In the genomic region with DNA sequence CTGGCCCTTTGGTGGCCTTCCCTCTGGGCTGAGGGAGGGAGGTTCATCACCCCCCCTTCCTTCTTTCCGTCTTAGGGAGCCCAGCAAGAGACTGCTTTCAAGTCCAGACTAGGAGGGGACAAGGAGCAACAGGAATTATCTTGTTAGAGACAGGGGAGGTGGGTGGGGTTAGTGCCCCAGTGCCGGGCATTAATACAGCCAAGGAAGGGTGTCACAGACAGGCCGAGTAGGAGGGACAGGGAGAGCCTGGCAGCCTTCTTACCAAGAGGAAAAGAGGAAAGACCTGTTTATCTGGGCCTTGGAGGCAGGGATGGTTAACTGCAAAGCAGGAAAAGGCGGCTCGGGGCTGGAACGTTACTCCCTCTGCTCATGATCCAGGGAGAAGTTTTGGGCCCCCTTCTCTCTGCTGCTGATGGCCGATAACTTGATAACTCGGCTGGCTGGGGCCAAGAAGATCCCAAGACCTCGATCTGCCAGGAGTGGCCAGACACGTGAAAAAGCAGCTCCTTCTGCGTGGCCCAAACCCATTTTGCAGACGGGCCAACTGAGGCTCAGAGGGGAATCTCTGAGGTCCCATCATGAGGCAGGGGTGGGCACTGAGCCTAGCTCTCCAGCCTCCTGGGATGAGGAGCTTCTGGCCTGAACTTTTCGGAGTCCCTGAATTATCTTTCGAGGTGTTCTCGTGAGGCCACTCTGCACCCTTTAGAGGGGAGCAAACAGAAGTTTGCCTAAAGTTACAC, we compare ENCODE assay signal across 30 cellular contexts.
DNase-seq lines count a peak whose midpoint lies in the region; ATAC-seq and TF ChIP-seq lines count a peak whose summit lies in the region.
"Had no signal": no experiment of that assay in that cellular context is flagged by ENCODE, and none has a peak within 500 bp of the region (broad histone marks: within the 10 kb centered on the region; RNA-seq: fewer than 3 reads in every experiment).

No MANE protein-coding gene starts in this region.

- H3K27ac ChIP-seq in VCaP (peak overlapping the region; percentile 74), gastroesophageal sphincter (no peak overlapping the region)
- H3K27ac ChIP-seq: sigmoid colon, uterus had no signal

- no peaks in the 10 kb centered on the region for H3K4me1 ChIP-seq in gastroesophageal sphincter
- H3K4me1 ChIP-seq: sigmoid colon, uterus had no signal

- DNase-seq in DMS53 (lab: John Stamatoyannopoulos, UW) (peak; percentile 15), DMS53 treated with DMSO at 0.1 percent for 48 hours (lab: John Stamatoyannopoulos, UW; ENCODE audit: unreplicated experiment) (no peak), glutamatergic neuron (no peak), type B pancreatic cell (ENCODE audit: extremely low spot score, unreplicated experiment) (no peak), medulla oblongata (ENCODE audit: extremely low spot score) (no peak), NCI-H345 (lab: John Stamatoyannopoulos, UW) (no peak)
- DNase-seq: 8988T; activated CD4-positive, alpha-beta T cell treated with anti-CD3 and anti-CD28 coated beads for 48 hours; activated effector memory CD4-positive, alpha-beta T cell treated with anti-CD3 and anti-CD28 coated beads, Interleukin-2, amount 50 U/mL, for 16 hours; activated naive CD8-positive, alpha-beta T cell treated with anti-CD3 and anti-CD28 coated beads, Interleukin-2, amount 10 ng/mL, durations not matched to agents 7 days and 5 days; activated T-cell treated with anti-CD3 and anti-CD28 coated beads, Interleukin-2, amount 50 U/mL, for 1 hour; CD4-positive, CD25-positive, alpha-beta regulatory T cell; cerebellar nuclear complex; dorsolateral prefrontal cortex; GOT3; head of caudate nucleus; NCI-H1417; NCI-H2081; NCI-H82; posterior cingulate gyrus; sigmoid colon; SK-N-SH; stimulated activated CD4-positive, alpha-beta T cell treated with anti-CD3 and anti-CD28 coated beads, Interleukin-4, amount 100 ng/mL, for 4 hours; T-helper 2 cell; uterus had no signal

- peaks cover 19% of the 10 kb centered on the region for H3K27me3 Mint-ChIP-seq in glutamatergic neuron (ENCODE audit: unreplicated experiment)
- H3K27me3 Mint-ChIP-seq in type B pancreatic cell: no peaks in the 10 kb centered on the region
- H3K27me3 Mint-ChIP-seq: activated naive CD8-positive, alpha-beta T cell treated with anti-CD3 and anti-CD28 coated beads, Interleukin-2, amount 10 ng/mL, durations not matched to agents 7 days and 5 days; CD4-positive, CD25-positive, alpha-beta regulatory T cell had no signal

- no peak overlapping the region for H3K4me3 ChIP-seq in gastroesophageal sphincter
- H3K4me3 ChIP-seq: dorsolateral prefrontal cortex, GM12878, lung, sigmoid colon, uterus had no signal

- peaks cover 0 to 96% of the 10 kb centered on the region in 2 donors for H3K36me3 ChIP-seq in gastroesophageal sphincter
- H3K36me3 ChIP-seq: uterus had no signal

- TF ChIP-seq CTCF in VCaP (conservative IDR thresholded peaks at IDR 0.05): no peak
- TF ChIP-seq CTCF in glutamatergic neuron (IDR thresholded peaks at IDR 0.05; ENCODE audit: partially characterized antibody, unreplicated experiment): no peak
- TF ChIP-seq CTCF in type B pancreatic cell (conservative IDR thresholded peaks at IDR 0.05): no peak
- no peak for TF ChIP-seq CTCF in gastroesophageal sphincter (IDR thresholded peaks at IDR 0.05)

- H3K36me3 Mint-ChIP-seq in glutamatergic neuron (ENCODE audit: unreplicated experiment) (peaks cover 5% of the 10 kb centered on the region), type B pancreatic cell (peaks cover 13% of the 10 kb centered on the region)
- H3K36me3 Mint-ChIP-seq: activated naive CD8-positive, alpha-beta T cell treated with anti-CD3 and anti-CD28 coated beads, Interleukin-2, amount 10 ng/mL, durations not matched to agents 7 days and 5 days had no signal

- H3K9me3 ChIP-seq in gastroesophageal sphincter: peaks cover 0 to 9% (median 0%) of the 10 kb centered on the region in 3 donors

- H3K27me3 ChIP-seq in gastroesophageal sphincter: no peaks in the 10 kb centered on the region
- H3K27me3 ChIP-seq: dorsolateral prefrontal cortex, sigmoid colon, uterus had no signal

- no peak for TF ChIP-seq POLR2A in gastroesophageal sphincter (IDR thresholded peaks at IDR 0.05)

- H3K27ac Mint-ChIP-seq in glutamatergic neuron (ENCODE audit: unreplicated experiment) (peak overlapping the region; percentile 62), type B pancreatic cell (peak overlapping the region; percentile 88)
- H3K27ac Mint-ChIP-seq: activated naive CD8-positive, alpha-beta T cell treated with anti-CD3 and anti-CD28 coated beads, Interleukin-2, amount 10 ng/mL, durations not matched to agents 7 days and 5 days; CD4-positive, CD25-positive, alpha-beta regulatory T cell; stimulated activated memory B cell treated with anti-CD40 and anti-IgM and Interleukin-4, amounts not matched to agents 10 μg/mL and 1 μg/mL and 100 μg/mL, for 72 hours had no signal

- H3K4me1 Mint-ChIP-seq in glutamatergic neuron (ENCODE audit: low read depth, unreplicated experiment): peaks cover 11% of the 10 kb centered on the region
- H3K4me1 Mint-ChIP-seq in type B pancreatic cell (ENCODE audit: unreplicated experiment): no peaks in the 10 kb centered on the region
- H3K4me1 Mint-ChIP-seq: activated naive CD8-positive, alpha-beta T cell treated with anti-CD3 and anti-CD28 coated beads, Interleukin-2, amount 10 ng/mL, durations not matched to agents 7 days and 5 days; CD4-positive, CD25-positive, alpha-beta regulatory T cell; stimulated activated memory B cell treated with anti-CD40 and anti-IgM and Interleukin-4, amounts not matched to agents 10 μg/mL and 1 μg/mL and 100 μg/mL, for 72 hours had no signal

- H3K4me3 Mint-ChIP-seq in glutamatergic neuron (ENCODE audit: unreplicated experiment) (no peak overlapping the region), type B pancreatic cell (peak overlapping the region; percentile 51)
- H3K4me3 Mint-ChIP-seq: activated naive CD8-positive, alpha-beta T cell treated with anti-CD3 and anti-CD28 coated beads, Interleukin-2, amount 10 ng/mL, durations not matched to agents 7 days and 5 days; CD4-positive, CD25-positive, alpha-beta regulatory T cell; stimulated activated memory B cell treated with anti-CD40 and anti-IgM and Interleukin-4, amounts not matched to agents 10 μg/mL and 1 μg/mL and 100 μg/mL, for 72 hours had no signal

- no peak for ATAC-seq in gastroesophageal sphincter
- ATAC-seq: GM12878; stimulated activated memory B cell treated with anti-CD40 and anti-IgM and Interleukin-4, amounts not matched to agents 10 μg/mL and 1 μg/mL and 100 μg/mL, for 72 hours had no signal

- H3K9me3 Mint-ChIP-seq in glutamatergic neuron (ENCODE audit: unreplicated experiment) (peaks cover 16% of the 10 kb centered on the region), type B pancreatic cell (no peaks in the 10 kb centered on the region)

- WGBS in gastroesophageal sphincter (ENCODE audit: low coverage in 1 of 2), 2 donors: 72% methylated on average over 6 of the region's 15 CpGs; no CpG with 5 or more reads in 1 of the 2 donors

- no peak for TF ChIP-seq EP300 in gastroesophageal sphincter (IDR thresholded peaks at IDR 0.05)
